ENCODE assay signal across 11 cellular contexts in the genomic region with DNA sequence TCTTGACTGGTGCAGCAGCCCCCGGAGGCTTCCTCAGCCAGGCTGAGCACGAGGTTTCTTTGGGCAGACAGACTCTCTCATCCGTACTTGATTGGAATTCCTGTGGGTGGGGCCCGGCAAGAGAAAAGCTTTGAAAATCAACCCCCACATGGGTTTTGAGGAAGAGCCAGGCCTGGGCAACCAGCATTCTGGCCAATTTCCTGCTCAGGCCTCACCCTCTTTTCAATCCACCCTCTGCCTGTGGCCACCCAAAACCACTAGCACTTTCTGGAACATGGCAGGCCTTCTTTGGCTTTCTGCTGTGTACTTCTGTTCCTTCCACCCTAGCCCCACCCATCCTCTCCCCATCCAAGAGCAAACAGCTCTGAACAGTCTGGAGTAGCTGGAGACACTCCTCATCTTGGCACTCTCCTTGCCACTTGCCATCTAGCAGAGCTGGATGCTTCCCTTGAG. TPM values are rescaled to one million over a fixed set of nuclear protein-coding genes. Genes with fewer than 3 reads are reported as not detected.
DNase-seq lines count a peak whose midpoint lies in the region; ATAC-seq, FAIRE-seq and TF ChIP-seq lines count a peak whose summit lies in the region.
"Had no signal": no experiment of that assay in that cellular context is flagged by ENCODE, and none has a peak within 500 bp of the region (broad histone marks: within the 10 kb centered on the region; RNA-seq: fewer than 3 reads in every experiment).

No MANE protein-coding gene starts in this region.

- no peak overlapping the region for H3K4me3 ChIP-seq in right atrium auricular region
- no peak overlapping the region for H3K4me3 ChIP-seq in bronchial epithelial cell (ENCODE audit: low read depth, low read length)
- H3K4me3 ChIP-seq in lung: no peak overlapping the region

- H3K9me3 ChIP-seq in right atrium auricular region (no peaks in the 10 kb centered on the region), lung (ENCODE audit: control insufficient read depth in 2 of 2, insufficient read depth in 1 of 2, low read length in 1 of 2) (no peaks in the 10 kb centered on the region)

- WGBS in lung, 2 donors: 44 to 68% methylated on average over 4 of the region's 4 CpGs

- no peak for TF ChIP-seq CTCF in right atrium auricular region (IDR thresholded peaks at IDR 0.05)
- TF ChIP-seq CTCF in bronchial epithelial cell (IDR thresholded peaks at IDR 0.05; ENCODE audit: insufficient read depth, low read length, severe bottlenecking): no peak
- no peak for TF ChIP-seq CTCF in lung (IDR thresholded peaks at IDR 0.05; ENCODE audit: control extremely low read depth, extremely low read depth)

- H3K27ac Mint-ChIP-seq in activated T-cell treated with anti-CD3 and anti-CD28 coated beads, Interleukin-2, amount 50 U/mL, for 72 hours: no peak overlapping the region
- H3K27ac Mint-ChIP-seq: IgD-negative memory B cell had no signal

- H3K27me3 Mint-ChIP-seq in activated T-cell treated with anti-CD3 and anti-CD28 coated beads, Interleukin-2, amount 50 U/mL, for 72 hours (ENCODE audit: low read depth): peaks cover 28% of the 10 kb centered on the region

- ATAC-seq in Right ventricle myocardium superior (ENCODE audit: poor library complexity): peak; percentile 29
- ATAC-seq in lung (ENCODE audit: insufficient read depth, low FRiP score): peak; percentile 65
- ATAC-seq in activated T-cell treated with anti-CD3 and anti-CD28 coated beads, Interleukin-2, amount 50 U/mL, for 72 hours (replicated peaks in 1 of 2): no peak

- H3K4me1 Mint-ChIP-seq in activated T-cell treated with anti-CD3 and anti-CD28 coated beads, Interleukin-2, amount 50 U/mL, for 72 hours (ENCODE audit: low read depth): peaks cover 10% of the 10 kb centered on the region

- H3K4me3 Mint-ChIP-seq in activated T-cell treated with anti-CD3 and anti-CD28 coated beads, Interleukin-2, amount 50 U/mL, for 72 hours: no peak overlapping the region

- H3K4me1 ChIP-seq in right atrium auricular region (peaks cover 0 to 5% of the 10 kb centered on the region in 2 donors), lung (ENCODE audit: control insufficient read depth in 2 of 2, insufficient read depth in 2 of 2, low read length in 2 of 2) (peaks cover 0 to 6% of the 10 kb centered on the region in 2 donors)

- H3K36me3 Mint-ChIP-seq in activated T-cell treated with anti-CD3 and anti-CD28 coated beads, Interleukin-2, amount 50 U/mL, for 72 hours (ENCODE audit: insufficient read depth in 2 of 2): no peaks in the 10 kb centered on the region
- H3K36me3 Mint-ChIP-seq: IgD-negative memory B cell had no signal

- FAIRE-seq in bronchial epithelial cell (lab: Jason Lieb, UNC) (no peak), urothelium cell line (lab: Jason Lieb, UNC) (no peak)

- DNase-seq in Right ventricle myocardium superior: no peak
- no peak for DNase-seq in right atrium auricular region (ENCODE audit: low spot score)
- peak; percentile 62 for DNase-seq in bronchial epithelial cell (ENCODE audit: low read depth)
- peak; percentile 80 for DNase-seq in lung (ENCODE audit: low spot score)
- DNase-seq in urothelium cell line (ENCODE audit: low spot score): peak; percentile 6
- no peak for DNase-seq in stimulated activated CD4-positive, alpha-beta T cell treated with anti-CD3 and anti-CD28 coated beads, Interleukin-12 subunit alpha, Interleukin-12 subunit beta, amount 100 ng/mL, for 4 hours
- DNase-seq in NCI-H748 treated with DMSO at 0.1 percent for 48 hours (lab: John Stamatoyannopoulos, UW): no peak
- no peak for DNase-seq in activated T-cell treated with anti-CD3 and anti-CD28 coated beads, Interleukin-2, amount 50 U/mL, for 72 hours
- DNase-seq: ACHN; activated CD4-positive, CD25-positive, alpha-beta regulatory T cell treated with anti-CD3 and anti-CD28 coated beads, Interleukin-2, amount 50 U/mL, for 72 hours had no signal

- intact Hi-C loops in Right ventricle myocardium superior (cut with DNase I): no loop called here

- H3K27me3 ChIP-seq in right atrium auricular region (no peaks in the 10 kb centered on the region), bronchial epithelial cell (ENCODE audit: control insufficient read depth, insufficient read depth, low read length) (no peaks in the 10 kb centered on the region), lung (ENCODE audit: control insufficient read depth, insufficient read depth) (no peaks in the 10 kb centered on the region)

- H3K36me3 ChIP-seq in right atrium auricular region (no peaks in the 10 kb centered on the region), bronchial epithelial cell (ENCODE audit: control insufficient read depth, insufficient read depth, low read length) (no peaks in the 10 kb centered on the region), lung (ENCODE audit: control insufficient read depth in 2 of 2, insufficient read depth in 2 of 2, low read length in 2 of 2) (no peaks in the 10 kb centered on the region)

- H3K27ac ChIP-seq in right atrium auricular region (no peak overlapping the region), lung (ENCODE audit: low read depth in 1 of 2, low read length in 1 of 2) (peak overlapping the region in 1 of 2 donors; percentile 92)

- no peaks in the 10 kb centered on the region for H3K9me3 Mint-ChIP-seq in activated T-cell treated with anti-CD3 and anti-CD28 coated beads, Interleukin-2, amount 50 U/mL, for 72 hours

RNA-seq across cellular contexts. Expression of gene MYO5C, which starts 5.9 kb away (rescaled TPM):
- 2.3 TPM for total RNA-seq in Right ventricle myocardium superior
- total RNA-seq in right atrium auricular region: 1 to 10 TPM; 2.0 to 5.3 TPM
- total RNA-seq in bronchial epithelial cell: 17.8 and 19.7 TPM in 2 replicates
- total RNA-seq in lung: 10 to 100 TPM; 64.5 to 70.1 TPM
- 10 to 100 TPM; 11.1 to 15.5 TPM for polyA plus RNA-seq in lung
- total RNA-seq in activated T-cell treated with anti-CD3 and anti-CD28 coated beads, Interleukin-2, amount 50 U/mL, for 72 hours: 1 to 10 TPM in 1 of 2 donors, under 1 TPM in 1; 0.69 to 1.6 TPM

Comparison
In these comparisons a context has a peak if more than half of its experiments do, and no peak if none do; other contexts are left out.
1. ATAC-seq: peak in Right ventricle myocardium superior (single experiment) and lung (single experiment); none in activated T-cell treated with anti-CD3 and anti-CD28 coated beads, Interleukin-2, amount 50 U/mL, for 72 hours (0 of 2).
2. DNase-seq: peak in bronchial epithelial cell (single experiment), lung (single experiment) and urothelium cell line (single experiment); none in Right ventricle myocardium superior (single experiment), right atrium auricular region (single experiment), stimulated activated CD4-positive, alpha-beta T cell treated with anti-CD3 and anti-CD28 coated beads, Interleukin-12 subunit alpha, Interleukin-12 subunit beta, amount 100 ng/mL, for 4 hours (single experiment), NCI-H748 treated with DMSO at 0.1 percent for 48 hours (single experiment) and activated T-cell treated with anti-CD3 and anti-CD28 coated beads, Interleukin-2, amount 50 U/mL, for 72 hours (0 of 2).